In genomic region chr19:3075605-3076431, GRCh38 we compare ENCODE assay signal across 8 cellular contexts. TPM values are rescaled to one million over a fixed set of nuclear protein-coding genes. Genes with fewer than 3 reads are reported as not detected.
DNase-seq lines count a peak whose midpoint lies in the region; ATAC-seq lines count a peak whose summit lies in the region.

No MANE protein-coding gene starts in this region.

- no peak overlapping the region for H3K27ac ChIP-seq in naive thymus-derived CD4-positive, alpha-beta T cell (ENCODE audit: low read depth, low read length)

- peak overlapping the region in 4 of 10 donors; percentile 44 to 68 (median 50) for H3K4me3 Mint-ChIP-seq in naive thymus-derived CD4-positive, alpha-beta T cell

- intact Hi-C loops in naive thymus-derived CD4-positive, alpha-beta T cell (cut with micrococcal nuclease): loop anchor here (1.0 to 10.0 kb wide), 7 partner anchors 14 to 114 kb away; partner anchors contain the start of gene TLE5 (in 1 of the 2)

- POLR2A ChIA-PET in naive thymus-derived CD4-positive, alpha-beta T cell (lab: Charles Lee): interaction anchor here (0.7 to 1.9 kb wide), 4 partner anchors 9 to 28 kb away, joined by 3 to 7 read pairs (median 6); no protein-coding TSS in a partner anchor

- DNase-seq in GM03348 (ENCODE audit: low spot score): peak; percentile 87
- peak; percentile 53 for DNase-seq in NCI-H1417 treated with DMSO at 0.1 percent for 48 hours (lab: John Stamatoyannopoulos, UW)
- peak; percentile 80 for DNase-seq in activated CD4-positive, alpha-beta T cell treated with anti-CD3 and anti-CD28 coated beads, Interleukin-2, amount 50 U/mL, for 1 hour
- peak; percentile 70 for DNase-seq in effector CD8-positive, alpha-beta T cell (lab: John Stamatoyannopoulos, UW)
- DNase-seq in naive thymus-derived CD4-positive, alpha-beta T cell: peak; percentile 63 to 85 (median 71)
- peak; percentile 27 to 83 (median 72) for DNase-seq in stimulated activated naive CD4-positive, alpha-beta T cell (lab: John Stamatoyannopoulos, UW)

- H3K36me3 ChIP-seq in naive thymus-derived CD4-positive, alpha-beta T cell (ENCODE audit: control insufficient read depth in 2 of 3, insufficient read depth in 3 of 3, low read length in 3 of 3): no peaks in the 10 kb centered on the region

- H3K9me3 Mint-ChIP-seq in naive thymus-derived CD4-positive, alpha-beta T cell: no peaks in the 10 kb centered on the region

- no peak overlapping the region for H3K4me3 ChIP-seq in naive thymus-derived CD4-positive, alpha-beta T cell (ENCODE audit: low read length)

- H3K4me1 Mint-ChIP-seq in naive thymus-derived CD4-positive, alpha-beta T cell: peaks cover 0 to 10% (median 4%) of the 10 kb centered on the region in 7 donors

- H3K27me3 Mint-ChIP-seq in naive thymus-derived CD4-positive, alpha-beta T cell: peaks cover 0 to 6% (median 0%) of the 10 kb centered on the region in 5 donors

- no peaks in the 10 kb centered on the region for H3K36me3 Mint-ChIP-seq in naive thymus-derived CD4-positive, alpha-beta T cell

- no peak overlapping the region for H3K27ac Mint-ChIP-seq in naive thymus-derived CD4-positive, alpha-beta T cell

- ATAC-seq in naive thymus-derived CD4-positive, alpha-beta T cell: peak; percentile 99
- no peak for ATAC-seq in GM19463 (IDR thresholded peaks at IDR 0.05; ENCODE audit: unreplicated experiment)
- no peak for ATAC-seq in GM19395 (IDR thresholded peaks at IDR 0.05; ENCODE audit: unreplicated experiment)

- CTCF ChIA-PET in naive thymus-derived CD4-positive, alpha-beta T cell (lab: Charles Lee): interaction anchor here (0.5 to 8.5 kb wide), 17 partner anchors 10 to 1661 kb away, joined by 3 to 110 read pairs (median 4); no protein-coding TSS in a partner anchor

- peaks cover 0 to 9% of the 10 kb centered on the region in 2 donors for H3K4me1 ChIP-seq in naive thymus-derived CD4-positive, alpha-beta T cell (ENCODE audit: control insufficient read depth in 2 of 2, insufficient read depth in 2 of 2, low read length in 2 of 2)

- no peaks in the 10 kb centered on the region for H3K9me3 ChIP-seq in naive thymus-derived CD4-positive, alpha-beta T cell (ENCODE audit: control insufficient read depth in 2 of 3, low read length in 3 of 3)

- H3K27me3 ChIP-seq in naive thymus-derived CD4-positive, alpha-beta T cell (ENCODE audit: control insufficient read depth in 2 of 2, insufficient read depth in 2 of 2, low read length in 2 of 2): no peaks in the 10 kb centered on the region

RNA-seq across cellular contexts. Expression of gene TLE5, which starts 13.5 kb away (rescaled TPM):
- total RNA-seq in naive thymus-derived CD4-positive, alpha-beta T cell: 1,000 to 10,000 TPM in 2 of 5 experiments, 100 to 1,000 TPM in 3; 658 to 1,102 (median 755) TPM
- polyA plus RNA-seq in naive thymus-derived CD4-positive, alpha-beta T cell: 100 to 1,000 TPM; 643 to 982 TPM

RNA-seq across cellular contexts. Expression of gene GNA11, which starts 18.3 kb away (rescaled TPM):
- total RNA-seq in naive thymus-derived CD4-positive, alpha-beta T cell: 10 to 100 TPM in 1 of 5 experiments, 1 to 10 TPM in 4; 1.2 to 11.2 (median 7.2) TPM
- polyA plus RNA-seq in naive thymus-derived CD4-positive, alpha-beta T cell: 1 to 10 TPM in 1 of 2 donors, under 1 TPM in 1; 0.92 to 1.3 TPM

RNA-seq across cellular contexts. Expression of gene TLE2, which starts 46.7 kb away (rescaled TPM):
- 10 to 100 TPM in 4 of 5 experiments, 1 to 10 TPM in 1; 1.1 to 33.6 (median 19.9) TPM for total RNA-seq in naive thymus-derived CD4-positive, alpha-beta T cell
- polyA plus RNA-seq in naive thymus-derived CD4-positive, alpha-beta T cell: 10 to 100 TPM; 10.8 to 13.1 TPM
